ENCODE assay signal across 13 cellular contexts in genomic region chr14:29905549-29905948, GRCh38. TPM values are rescaled to one million over a fixed set of nuclear protein-coding genes. Genes with fewer than 3 reads are reported as not detected.
"Had no signal": no experiment of that assay in that cellular context is flagged by ENCODE, and none has a peak within 500 bp of the region (broad histone marks: within the 10 kb centered on the region; RNA-seq: fewer than 3 reads in every experiment).

No MANE protein-coding gene starts in this region.

- DNase-seq: activated T-cell treated with anti-CD3 and anti-CD28 coated beads, Interleukin-2, amount 50 U/mL, for 1 hour; amniotic stem cell; brain microvascular endothelial cell; endodermal cell; glutamatergic neuron; immature natural killer cell; left colon; mesenchymal stem cell; retina; stimulated activated CD4-positive, alpha-beta T cell treated with anti-CD3 and anti-CD28 coated beads, Interleukin-15, amount 100 ng/mL, for 24 hours; stimulated activated CD4-positive, alpha-beta T cell treated with anti-CD3 and anti-CD28 coated beads, Interleukin-4, amount 100 ng/mL, for 24 hours; T-helper 2 cell had no signal

- H3K36me3 ChIP-seq: brain microvascular endothelial cell had no signal

- H3K27ac ChIP-seq: brain microvascular endothelial cell had no signal

- H3K27me3 ChIP-seq: brain microvascular endothelial cell had no signal

RNA-seq across cellular contexts. Expression of gene PRKD1, which starts 22.1 kb away (rescaled TPM):
- total RNA-seq: activated naive CD4-positive, alpha-beta T cell treated with anti-CD3 and anti-CD28 coated beads, Interleukin-2, amount 50 U/mL, for 72 hours had no signal
